Comparison of ENCODE assay signal across 1 cellular context in genomic region chr6:119137194-119138072, GRCh38.
TF ChIP-seq lines count a peak whose summit lies in the region.

No MANE protein-coding gene starts in this region.

TF ChIP-seq in K562, 482 proteins besides CTCF, POLR2A, EP300 and RAD21 (continued from another document and continues in another):
- no peak for TF ChIP-seq CLOCK (CRISPR knock-in tag; IDR thresholded peaks at IDR 0.05; ENCODE audit: borderline replicate concordance)
- TF ChIP-seq MTA2 (IDR thresholded peaks at IDR 0.05; ENCODE audit: low read depth): peak; percentile 89
- TF ChIP-seq HMGN3 (IDR thresholded peaks at IDR 0.05; ENCODE audit: borderline replicate concordance, extremely low read depth, insufficient read length, low read depth, low read length): peak; percentile 31
- peak; percentile 99 for TF ChIP-seq ARID3A (IDR thresholded peaks at IDR 0.05; ENCODE audit: borderline replicate concordance, low read depth, low read length)
- TF ChIP-seq ZBTB2 (IDR thresholded peaks at IDR 0.05): peak; percentile 90
- peak; percentile 48; the same call in 1 of the 2 replicates for TF ChIP-seq GATA2 (CRISPR knock-in tag; IDR thresholded peaks at IDR 0.05)
- TF ChIP-seq LARP7 (IDR thresholded peaks at IDR 0.05): 0 out of 2 replicates have a peak, but pooled peaks have one; percentile 50
- TF ChIP-seq YY1 (IDR thresholded peaks at IDR 0.05; ENCODE audit: borderline replicate concordance in 1 of 3, control insufficient read depth in 1 of 3, extremely low read depth in 1 of 3, insufficient read depth in 3 of 3, insufficient read length in 1 of 3, insufficient replicate concordance in 2 of 3, low read depth in 1 of 3, low read length in 2 of 3): peak in 1 of 3 experiments; percentile 65
- TF ChIP-seq U2AF1 (optimal IDR thresholded peaks at IDR 0.05; ENCODE audit: low read depth, low read length): no peak
- no peak for TF ChIP-seq ZNF146 (CRISPR knock-in tag; IDR thresholded peaks at IDR 0.05; ENCODE audit: unreplicated experiment)
- no peak for TF ChIP-seq SRSF7 (optimal IDR thresholded peaks at IDR 0.05; ENCODE audit: low read depth, low read length)
- peak; percentile 86 for TF ChIP-seq MYNN (IDR thresholded peaks at IDR 0.05)
- no peak for TF ChIP-seq MYNN (CRISPR knock-in tag; IDR thresholded peaks at IDR 0.05)
- no peak for TF ChIP-seq PBX2 (CRISPR knock-in tag; IDR thresholded peaks at IDR 0.05; ENCODE audit: low read depth)
- peak; percentile 76 for TF ChIP-seq PBX2 (tag; conservative IDR thresholded peaks at IDR 0.05; ENCODE audit: low read depth)
- TF ChIP-seq PHB (CRISPR knock-in tag; IDR thresholded peaks at IDR 0.05): no peak
- peak; percentile 90 for TF ChIP-seq TAL1 (IDR thresholded peaks at IDR 0.05)
- no peak for TF ChIP-seq BRCA1 (IDR thresholded peaks at IDR 0.05)
- no peak for TF ChIP-seq BRCA1 (CRISPR knock-in tag; IDR thresholded peaks at IDR 0.05)
- TF ChIP-seq FOXA1 (IDR thresholded peaks at IDR 0.05; ENCODE audit: borderline replicate concordance): no peak
- no peak for TF ChIP-seq ZNF224 (CRISPR knock-in tag; IDR thresholded peaks at IDR 0.05)
- peak; percentile 79 for TF ChIP-seq ZKSCAN8 (CRISPR knock-in tag; IDR thresholded peaks at IDR 0.05)
- peak; percentile 60; the same call in 1 of the 2 replicates for TF ChIP-seq NCOA6 (IDR thresholded peaks at IDR 0.05)
- TF ChIP-seq JUND (IDR thresholded peaks at IDR 0.05; ENCODE audit: borderline replicate concordance, low read depth, low read length): peak; percentile 81
- TF ChIP-seq JUND (tag; IDR thresholded peaks at IDR 0.05; ENCODE audit: borderline replicate concordance, low read depth, low read length): peak; percentile 61; the same call in 2 of the 3 replicates
- TF ChIP-seq ILF3 (IDR thresholded peaks at IDR 0.05; ENCODE audit: borderline replicate concordance): no peak
- TF ChIP-seq DACH1 (IDR thresholded peaks at IDR 0.05; ENCODE audit: partially characterized antibody): peak; percentile 55
- TF ChIP-seq ZFP30 (CRISPR knock-in tag; IDR thresholded peaks at IDR 0.05; ENCODE audit: borderline replicate concordance): no peak
- no peak for TF ChIP-seq ZNF511 (CRISPR knock-in tag; IDR thresholded peaks at IDR 0.05)
- TF ChIP-seq ELF1 (tag; IDR thresholded peaks at IDR 0.05): peak; percentile 53; the same call in 1 of the 2 replicates
- TF ChIP-seq POLR2H (tag; IDR thresholded peaks at IDR 0.05; ENCODE audit: low read depth): 0 out of 2 replicates have a peak, but pooled peaks have one; percentile 23
- TF ChIP-seq L3MBTL2 (IDR thresholded peaks at IDR 0.05): peak; percentile 23
- TF ChIP-seq ZBTB49 (CRISPR knock-in tag; IDR thresholded peaks at IDR 0.05; ENCODE audit: borderline replicate concordance): no peak
- peak; percentile 97 for TF ChIP-seq GATAD2B (IDR thresholded peaks at IDR 0.05; ENCODE audit: borderline replicate concordance)
- no peak for TF ChIP-seq IRF1 (CRISPR knock-in tag; IDR thresholded peaks at IDR 0.05; ENCODE audit: borderline replicate concordance)
- peak; percentile 89 for TF ChIP-seq NFRKB (IDR thresholded peaks at IDR 0.05; ENCODE audit: low read depth)
- peak; percentile 95 for TF ChIP-seq ZNF592 (IDR thresholded peaks at IDR 0.05)
- no peak for TF ChIP-seq SETDB1 (IDR thresholded peaks at IDR 0.05; ENCODE audit: low read length)
- TF ChIP-seq GATAD2A (IDR thresholded peaks at IDR 0.05): peak; percentile 99
- 0 out of 2 replicates have a peak, but pooled peaks have one; percentile 81 for TF ChIP-seq THRAP3 (IDR thresholded peaks at IDR 0.05; ENCODE audit: borderline replicate concordance)
- TF ChIP-seq SAFB (IDR thresholded peaks at IDR 0.05; ENCODE audit: borderline replicate concordance, low read depth, low read length): no peak
- TF ChIP-seq BMI1 (IDR thresholded peaks at IDR 0.05; ENCODE audit: low read length): no peak
- TF ChIP-seq ZC3H11A (IDR thresholded peaks at IDR 0.05; ENCODE audit: low read depth, low read length): no peak
- peak; percentile 98 for TF ChIP-seq SMARCA4 (IDR thresholded peaks at IDR 0.05)
- peak; percentile 96 for TF ChIP-seq C11orf30 (IDR thresholded peaks at IDR 0.05; ENCODE audit: low read depth)
- peak; percentile 74 to 77; a peak in 3 of 4 replicates for TF ChIP-seq FOXK2 (conservative IDR thresholded peaks at IDR 0.05 in 1 of 2, IDR thresholded peaks at IDR 0.05 in 1 of 2; ENCODE audit: low read depth in 2 of 2)
- no peak; the same call in 1 of the 2 replicates for TF ChIP-seq HCFC1 (IDR thresholded peaks at IDR 0.05; ENCODE audit: low read depth, low read length)
- peak; percentile 77 for TF ChIP-seq CREM (IDR thresholded peaks at IDR 0.05; ENCODE audit: low read depth)
- TF ChIP-seq THRB (CRISPR knock-in tag; conservative IDR thresholded peaks at IDR 0.05): peak; percentile 91
- TF ChIP-seq SOX6 (IDR thresholded peaks at IDR 0.05): peak; percentile 95
- 0 out of 4 replicates have a peak, but pooled peaks of 1 of the 2 experiments have one; percentile 13 for TF ChIP-seq MAZ (CRISPR knock-in tag; conservative IDR thresholded peaks at IDR 0.05 in 1 of 2, IDR thresholded peaks at IDR 0.05 in 1 of 2)
